In the genomic region with DNA sequence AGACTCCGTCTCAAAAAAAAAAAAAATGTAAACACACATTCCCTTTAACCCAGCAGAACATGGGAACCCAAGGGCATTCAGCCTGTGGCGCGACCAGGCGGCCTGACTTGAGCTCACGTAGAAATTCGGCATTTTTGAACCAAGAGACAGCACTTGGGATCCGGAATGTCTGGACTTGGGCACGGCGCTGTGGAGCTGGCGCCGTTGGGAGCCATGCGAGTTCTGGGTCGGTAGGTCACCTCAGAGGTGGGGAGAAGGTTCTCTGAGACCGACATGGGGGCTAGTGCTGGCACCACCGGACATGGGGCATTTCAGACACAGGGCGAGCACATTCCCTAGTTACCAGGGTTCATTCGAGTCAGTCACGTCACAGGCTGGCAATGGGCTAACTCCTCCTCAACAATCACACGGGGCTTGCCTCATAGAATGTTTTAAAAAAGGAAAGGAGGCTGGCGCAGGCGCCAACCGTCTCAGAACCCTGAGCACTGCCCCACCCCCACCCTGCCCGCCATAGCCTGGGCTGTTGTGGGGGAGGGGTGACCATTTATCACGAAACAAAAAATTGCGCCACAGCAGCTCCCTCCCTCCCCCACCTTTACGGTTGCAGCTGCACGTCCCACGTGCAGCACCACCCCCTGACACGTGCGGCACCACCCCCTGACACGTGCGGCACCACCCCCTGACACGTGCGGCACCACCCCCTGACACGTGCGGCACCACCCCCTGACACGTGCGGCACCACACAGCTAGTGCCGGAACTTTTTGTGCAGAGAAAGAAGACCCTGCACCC, we compare ENCODE assay signal across 23 cellular contexts. TPM values are rescaled to one million over a fixed set of nuclear protein-coding genes. Genes with fewer than 3 reads are reported as not detected.
"Had no signal": no experiment of that assay in that cellular context is flagged by ENCODE, and none has a peak within 500 bp of the region (broad histone marks: within the 10 kb centered on the region; RNA-seq: fewer than 3 reads in every experiment).

Gene TEX28 (minus strand): TSS at position 334 of the 790 bp plus-strand sequence. CDS start 3,007 bp downstream, outside the sequence.

- H3K36me3 ChIP-seq: heart left ventricle, left lung, neural progenitor cell, pancreas, thyroid gland had no signal

- ATAC-seq: heart left ventricle; left lung; natural killer cell treated with Interleukin-12 subunit alpha and Interleukin-12 subunit beta and Interleukin-15 and Interleukin-18, amount 100 ng/mL, for 72 hours; pancreas; right cardiac atrium had no signal

- H3K9me3 ChIP-seq: heart left ventricle, left lung, pancreas, thyroid gland had no signal

- H2AFZ ChIP-seq: neural progenitor cell had no signal

- H3K4me1 ChIP-seq: heart left ventricle, left lung, neural progenitor cell, pancreas, thyroid gland had no signal

- H3K27me3 ChIP-seq: heart left ventricle, left lung, neural progenitor cell, pancreas, thyroid gland had no signal

- H3K9ac ChIP-seq: neural progenitor cell had no signal

- DNase-seq: effector CD4-positive, alpha-beta T cell; endodermal cell; foreskin melanocyte; hippocampal formation; left lung; mesenchymal stem cell; midbrain; nucleus accumbens; pancreas; right cardiac atrium; small intestine; stimulated activated CD4-positive, alpha-beta T cell treated with anti-CD3 and anti-CD28 coated beads, Interleukin-2, amount 100 ng/mL, for 48 hours; stimulated activated naive CD4-positive, alpha-beta T cell treated with Interleukin-2 at 50 U/mL for 16 hours; thyroid gland had no signal

- H3K4me3 ChIP-seq: coronary artery, heart left ventricle, left lung, lung, neural progenitor cell, pancreas, thyroid gland had no signal

- H3K27ac ChIP-seq: coronary artery, heart left ventricle, left lung, neural progenitor cell, pancreas, thyroid gland had no signal

- H3K4me2 ChIP-seq: neural progenitor cell had no signal

- FAIRE-seq: pancreas, small intestine, urothelium cell line had no signal

RNA-seq across cellular contexts. Expression of gene TEX28, which starts in this region (rescaled TPM):
- total RNA-seq: endodermal cell; glomerular endothelial cell; heart left ventricle; left lung; lung; natural killer cell treated with Interleukin-12 subunit alpha and Interleukin-12 subunit beta and Interleukin-15 and Interleukin-18, amount 100 ng/mL, for 72 hours; pancreas; progenitor cell of endocrine pancreas; right cardiac atrium; thyroid gland had no signal
- polyA plus RNA-seq: esophagus, heart left ventricle, pancreas, right cardiac atrium, small intestine had no signal
